Comparison of ENCODE assay signal across 9 cellular contexts in genomic region chr1:42913426-42914091, GRCh38. TPM values are rescaled to one million over a fixed set of nuclear protein-coding genes. Genes with fewer than 3 reads are reported as not detected.
DNase-seq lines count a peak whose midpoint lies in the region; ATAC-seq and TF ChIP-seq lines count a peak whose summit lies in the region.
"Had no signal": no experiment of that assay in that cellular context is flagged by ENCODE, and none has a peak within 500 bp of the region (broad histone marks: within the 10 kb centered on the region; RNA-seq: fewer than 3 reads in every experiment).

No MANE protein-coding gene starts in this region.

- POLR2A ChIA-PET in RWPE1 (lab: Yijun Ruan, JAX; ENCODE audit: low non-redundant PET): interaction anchor here (0.6 to 0.8 kb wide), 3 partner anchors 160 to 722 kb away, joined by 3 to 4 read pairs (median 3); no protein-coding TSS in a partner anchor

- CTCF ChIA-PET in RWPE1 (lab: Yijun Ruan, JAX): interaction anchor here (0.5 to 5.9 kb wide), 30 partner anchors 9 to 520 kb away, joined by 3 to 90 read pairs (median 4); no protein-coding TSS in a partner anchor

- H3K27ac ChIP-seq in RWPE1: no peak overlapping the region
- H3K27ac ChIP-seq: BLaER1 treated with 17β-estradiol and CSF1 and Interleukin-3, amounts not matched to agents 10 nM and 100 nM had no signal

- H3K27me3 Mint-ChIP-seq in brain: peaks cover 8% of the 10 kb centered on the region

- peaks cover 15 to 29% (median 28%) of the 10 kb centered on the region in 5 experiments for H3K9me3 Mint-ChIP-seq in brain

- H3K4me3 Mint-ChIP-seq in brain: no peak overlapping the region

- H3K36me3 Mint-ChIP-seq in brain: no peaks in the 10 kb centered on the region

- ATAC-seq in HG02981 (IDR thresholded peaks at IDR 0.05; ENCODE audit: unreplicated experiment): no peak

- TF ChIP-seq CTCF in RWPE1 (conservative IDR thresholded peaks at IDR 0.05; ENCODE audit: low read depth) (peak; percentile 74), brain (conservative IDR thresholded peaks at IDR 0.05) (peak; percentile 68 to 73)

- H3K4me1 Mint-ChIP-seq in brain: no peaks in the 10 kb centered on the region

- DNase-seq in NCI-H187 treated with DMSO at 0.1 percent for 48 hours (lab: John Stamatoyannopoulos, UW): peak; percentile 16
- no peak for DNase-seq in NCI-H187 (lab: John Stamatoyannopoulos, UW)
- peak; percentile 73 for DNase-seq in M059J (ENCODE audit: low read depth)
- DNase-seq in RWPE1 (ENCODE audit: low spot score): peak; percentile 70
- DNase-seq in iPS-NIHi11 (ENCODE audit: low spot score): peak; percentile 78
- peak; percentile 67 for DNase-seq in smooth muscle cell of the brain vasculature (ENCODE audit: low read depth, low spot score)

- peak overlapping the region in 1 of 5 experiments; percentile 27 for H3K27ac Mint-ChIP-seq in brain

RNA-seq across cellular contexts. Expression of gene SLC2A1, which starts 45.1 kb away (rescaled TPM):
- 218 and 274 TPM in 2 replicates for total RNA-seq in M059J (2014; rRNA removed; shearing (Covaris generic))
- 127 TPM for polyA plus RNA-seq in brain (ENCODE audit: insufficient read depth, low read depth, low replicate concordance)

Comparison
In these comparisons a context has a peak if more than half of its experiments do, and no peak if none do; other contexts are left out.
1. DNase-seq: peak in NCI-H187 treated with DMSO at 0.1 percent for 48 hours (single experiment), M059J (single experiment), RWPE1 (single experiment), iPS-NIHi11 (single experiment) and smooth muscle cell of the brain vasculature (single experiment); none in NCI-H187 (0 of 2).